Comparison of ENCODE assay signal across 1 cellular context in genomic region chr14:99683619-99684355, GRCh38.
TF ChIP-seq lines count a peak whose summit lies in the region.

Gene CYP46A1, plus strand, starts transcription at chr14:99684298. Its CDS starts 120 bp downstream, at chr14:99684418.

TF ChIP-seq in HepG2, 621 proteins besides CTCF, POLR2A, EP300 and RAD21 (continued from another document):
- TF ChIP-seq ZNF326 (CRISPR knock-in tag; IDR thresholded peaks at IDR 0.05; ENCODE audit: borderline replicate concordance) (no peak), SRSF9 (IDR thresholded peaks at IDR 0.05; ENCODE audit: borderline replicate concordance, insufficient read depth, low read depth, low read length, poor library complexity, severe bottlenecking) (no peak), BHLHE40 (IDR thresholded peaks at IDR 0.05; ENCODE audit: low read length) (0 out of 2 replicates have a peak, but pooled peaks have one; percentile 6), SP5 (CRISPR knock-in tag; IDR thresholded peaks at IDR 0.05; ENCODE audit: borderline replicate concordance, low read depth) (peak; percentile 88), ZBTB10 (CRISPR knock-in tag; IDR thresholded peaks at IDR 0.05; ENCODE audit: borderline replicate concordance) (0 out of 2 replicates have a peak, but pooled peaks have one; percentile 51), DR1 (CRISPR knock-in tag; IDR thresholded peaks at IDR 0.05) (peak; percentile 67; the same call in 1 of the 2 replicates), KLF11 (CRISPR knock-in tag; IDR thresholded peaks at IDR 0.05) (no peak), ZNF574 (CRISPR knock-in tag; IDR thresholded peaks at IDR 0.05) (peak; percentile 57), YEATS2 (CRISPR knock-in tag; IDR thresholded peaks at IDR 0.05; ENCODE audit: borderline replicate concordance) (peak; percentile 40; the same call in 1 of the 2 replicates), PHF20 (CRISPR knock-in tag; IDR thresholded peaks at IDR 0.05) (peak; percentile 85), SP2 (CRISPR knock-in tag; IDR thresholded peaks at IDR 0.05) (peak; percentile 44; the same call in 1 of the 2 replicates), ZNF768 (CRISPR knock-in tag; IDR thresholded peaks at IDR 0.05) (peak; percentile 16; the same call in 1 of the 2 replicates), ZNF713 (CRISPR knock-in tag; IDR thresholded peaks at IDR 0.05) (no peak), SAP130 (CRISPR knock-in tag; IDR thresholded peaks at IDR 0.05; ENCODE audit: low read depth) (peak; percentile 90), ZNF230 (CRISPR knock-in tag; IDR thresholded peaks at IDR 0.05) (no peak), IRF2 (CRISPR knock-in tag; IDR thresholded peaks at IDR 0.05) (no peak), MZF1 (CRISPR knock-in tag; IDR thresholded peaks at IDR 0.05; ENCODE audit: borderline replicate concordance) (no peak), ZNF572 (CRISPR knock-in tag; IDR thresholded peaks at IDR 0.05) (no peak), MTA3 (CRISPR knock-in tag; IDR thresholded peaks at IDR 0.05) (no peak), ZNF562 (CRISPR knock-in tag; IDR thresholded peaks at IDR 0.05; ENCODE audit: borderline replicate concordance) (no peak), HOXA3 (CRISPR knock-in tag; IDR thresholded peaks at IDR 0.05) (peak; percentile 64; the same call in 1 of the 2 replicates), BATF2 (CRISPR knock-in tag; IDR thresholded peaks at IDR 0.05) (no peak), E2F5 (CRISPR knock-in tag; conservative IDR thresholded peaks at IDR 0.05) (no peak), KAT2B (IDR thresholded peaks at IDR 0.05; ENCODE audit: borderline replicate concordance, low read depth, low read length) (no peak), SALL2 (CRISPR knock-in tag; IDR thresholded peaks at IDR 0.05) (peak; percentile 59; the same call in 1 of the 2 replicates)
